ENCODE assay signal across 1 cellular context in the genomic region with DNA sequence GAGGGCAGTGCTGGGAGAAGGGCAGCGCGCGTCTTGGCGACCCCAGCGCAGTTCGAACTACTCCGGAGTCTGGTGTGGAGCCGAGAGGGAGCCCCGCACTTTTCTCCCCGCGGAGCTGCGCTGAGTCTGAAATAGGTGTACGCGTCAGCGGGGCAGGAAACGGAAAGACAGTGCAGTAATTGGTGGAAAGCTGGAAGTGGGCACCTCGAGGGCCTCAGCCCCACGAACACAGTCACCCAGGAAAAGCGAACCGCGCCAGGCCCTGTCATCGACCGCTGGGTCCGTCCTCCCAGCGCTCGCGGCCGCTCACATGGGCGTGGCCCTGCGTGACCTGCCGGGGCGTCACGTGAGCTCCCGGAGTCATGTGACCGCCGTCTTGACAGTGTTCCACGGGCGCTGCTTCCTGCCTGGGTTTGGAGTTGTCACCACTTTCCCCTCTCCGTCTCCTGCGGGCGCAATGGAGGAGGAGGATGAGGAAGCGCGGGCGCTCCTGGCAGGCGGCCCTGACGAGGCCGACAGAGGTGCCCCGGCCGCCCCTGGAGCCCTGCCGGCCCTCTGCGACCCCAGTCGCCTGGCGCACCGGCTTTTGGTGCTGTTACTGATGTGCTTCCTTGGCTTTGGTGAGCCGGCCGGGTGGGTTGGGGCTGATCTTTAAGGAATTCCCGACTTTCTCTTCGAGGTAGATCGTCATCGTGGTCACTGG.
TF ChIP-seq lines count a peak whose summit lies in the region.

A gene with protein sequence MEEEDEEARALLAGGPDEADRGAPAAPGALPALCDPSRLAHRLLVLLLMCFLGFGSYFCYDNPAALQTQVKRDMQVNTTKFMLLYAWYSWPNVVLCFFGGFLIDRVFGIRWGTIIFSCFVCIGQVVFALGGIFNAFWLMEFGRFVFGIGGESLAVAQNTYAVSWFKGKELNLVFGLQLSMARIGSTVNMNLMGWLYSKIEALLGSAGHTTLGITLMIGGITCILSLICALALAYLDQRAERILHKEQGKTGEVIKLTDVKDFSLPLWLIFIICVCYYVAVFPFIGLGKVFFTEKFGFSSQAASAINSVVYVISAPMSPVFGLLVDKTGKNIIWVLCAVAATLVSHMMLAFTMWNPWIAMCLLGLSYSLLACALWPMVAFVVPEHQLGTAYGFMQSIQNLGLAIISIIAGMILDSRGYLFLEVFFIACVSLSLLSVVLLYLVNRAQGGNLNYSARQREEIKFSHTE (plus strand): TSS at position 359 of the 703 bp plus-strand sequence. CDS start 99 bp downstream, at position 458.

TF ChIP-seq in K562, 482 proteins besides CTCF, POLR2A, EP300 and RAD21 (continued from another document and continues in another):
- TF ChIP-seq EWSR1 (IDR thresholded peaks at IDR 0.05; ENCODE audit: borderline replicate concordance, low read depth, partially characterized antibody) (no peak), NR4A1 (CRISPR knock-in tag; IDR thresholded peaks at IDR 0.05) (no peak), NR4A1 (tag; IDR thresholded peaks at IDR 0.05) (no peak), ZNF41 (CRISPR knock-in tag; conservative IDR thresholded peaks at IDR 0.05) (no peak), ZBTB8A (IDR thresholded peaks at IDR 0.05; ENCODE audit: partially characterized antibody) (no peak), MAZ (CRISPR knock-in tag; conservative IDR thresholded peaks at IDR 0.05 in 1 of 2, IDR thresholded peaks at IDR 0.05 in 1 of 2) (peak; percentile 58 to 63), MEF2D (tag; conservative IDR thresholded peaks at IDR 0.05; ENCODE audit: low read depth) (no peak), SIX5 (IDR thresholded peaks at IDR 0.05; ENCODE audit: borderline replicate concordance in 1 of 2, insufficient read depth in 1 of 2, low read depth in 1 of 2, low read length in 2 of 2) (no peak; a peak in 1 of 4 replicates), SMARCA5 (IDR thresholded peaks at IDR 0.05) (no peak), ADNP (tag; IDR thresholded peaks at IDR 0.05) (no peak), NONO (IDR thresholded peaks at IDR 0.05; ENCODE audit: low read depth in 2 of 2, low read length in 1 of 2) (peak in 1 of 2 experiments; percentile 41; a peak in 1 of 4 replicates), TBP (optimal IDR thresholded peaks at IDR 0.05; ENCODE audit: low read depth, low read length) (peak; percentile 59), MYC (IDR thresholded peaks at IDR 0.05; ENCODE audit: low read depth, low read length) (peak; percentile 69; the same call in 1 of the 2 replicates), MYC (CRISPR knock-in tag; IDR thresholded peaks at IDR 0.05; ENCODE audit: borderline replicate concordance, low read depth) (no peak), OTX1 (CRISPR knock-in tag; IDR thresholded peaks at IDR 0.05) (no peak), HEY1 (CRISPR knock-in tag; IDR thresholded peaks at IDR 0.05; ENCODE audit: borderline replicate concordance) (no peak), ZNF644 (tag; IDR thresholded peaks at IDR 0.05; ENCODE audit: low read depth) (no peak), RBM25 (IDR thresholded peaks at IDR 0.05; ENCODE audit: low read depth, low read length, severe bottlenecking) (no peak), BRF1 (IDR thresholded peaks at IDR 0.05; ENCODE audit: borderline replicate concordance, extremely low read depth, insufficient read length) (no peak), ZNF239 (CRISPR knock-in tag; IDR thresholded peaks at IDR 0.05) (no peak), PCBP2 (IDR thresholded peaks at IDR 0.05; ENCODE audit: low read depth, low read length, poor library complexity, severe bottlenecking) (no peak), ZKSCAN8 (CRISPR knock-in tag; IDR thresholded peaks at IDR 0.05) (no peak), RNF2 (IDR thresholded peaks at IDR 0.05) (peak; percentile 47; the same call in 1 of the 2 replicates), ZNF212 (CRISPR knock-in tag; IDR thresholded peaks at IDR 0.05) (no peak), NCOA4 (IDR thresholded peaks at IDR 0.05; ENCODE audit: partially characterized antibody) (no peak), NRF1 (conservative IDR thresholded peaks at IDR 0.05 in 1 of 2, IDR thresholded peaks at IDR 0.05 in 1 of 2) (peak; percentile 47 to 61), ZNF76 (CRISPR knock-in tag; IDR thresholded peaks at IDR 0.05; ENCODE audit: borderline replicate concordance) (no peak), RCOR1 (IDR thresholded peaks at IDR 0.05; ENCODE audit: borderline replicate concordance in 1 of 2, low read depth in 2 of 2, low read length in 2 of 2) (peak in 1 of 2 experiments; percentile 59; a peak in 1 of 4 replicates), RBBP5 (IDR thresholded peaks at IDR 0.05; ENCODE audit: borderline replicate concordance, insufficient read depth, low read length, poor library complexity, severe bottlenecking) (peak; percentile 71), ELF4 (CRISPR knock-in tag; IDR thresholded peaks at IDR 0.05) (no peak), ZNF253 (CRISPR knock-in tag; conservative IDR thresholded peaks at IDR 0.05) (no peak), SRSF7 (optimal IDR thresholded peaks at IDR 0.05; ENCODE audit: low read depth, low read length) (no peak), ZFP36 (IDR thresholded peaks at IDR 0.05; ENCODE audit: low read depth, low read length, partially characterized antibody) (no peak), KDM1A (IDR thresholded peaks at IDR 0.05) (no peak), ZC3H11A (IDR thresholded peaks at IDR 0.05; ENCODE audit: low read depth, low read length) (no peak), ZNF197 (CRISPR knock-in tag; IDR thresholded peaks at IDR 0.05; ENCODE audit: low read depth) (no peak), JUN (IDR thresholded peaks at IDR 0.05; ENCODE audit: borderline replicate concordance, low read depth, low read length) (peak; percentile 72; the same call in 1 of the 2 replicates), JUN (CRISPR knock-in tag; IDR thresholded peaks at IDR 0.05; ENCODE audit: borderline replicate concordance) (no peak), BDP1 (IDR thresholded peaks at IDR 0.05; ENCODE audit: insufficient read depth, insufficient read length) (no peak), ZNF311 (CRISPR knock-in tag; IDR thresholded peaks at IDR 0.05) (no peak), FOXA3 (CRISPR knock-in tag; conservative IDR thresholded peaks at IDR 0.05 in 1 of 2, IDR thresholded peaks at IDR 0.05 in 1 of 2) (no peak; a peak in 1 of 4 replicates), CBX5 (IDR thresholded peaks at IDR 0.05; ENCODE audit: borderline replicate concordance, low read depth) (no peak), MTA3 (IDR thresholded peaks at IDR 0.05; ENCODE audit: borderline replicate concordance) (no peak; the same call in 1 of the 2 replicates)
- TF ChIP-seq, protein P1, sequence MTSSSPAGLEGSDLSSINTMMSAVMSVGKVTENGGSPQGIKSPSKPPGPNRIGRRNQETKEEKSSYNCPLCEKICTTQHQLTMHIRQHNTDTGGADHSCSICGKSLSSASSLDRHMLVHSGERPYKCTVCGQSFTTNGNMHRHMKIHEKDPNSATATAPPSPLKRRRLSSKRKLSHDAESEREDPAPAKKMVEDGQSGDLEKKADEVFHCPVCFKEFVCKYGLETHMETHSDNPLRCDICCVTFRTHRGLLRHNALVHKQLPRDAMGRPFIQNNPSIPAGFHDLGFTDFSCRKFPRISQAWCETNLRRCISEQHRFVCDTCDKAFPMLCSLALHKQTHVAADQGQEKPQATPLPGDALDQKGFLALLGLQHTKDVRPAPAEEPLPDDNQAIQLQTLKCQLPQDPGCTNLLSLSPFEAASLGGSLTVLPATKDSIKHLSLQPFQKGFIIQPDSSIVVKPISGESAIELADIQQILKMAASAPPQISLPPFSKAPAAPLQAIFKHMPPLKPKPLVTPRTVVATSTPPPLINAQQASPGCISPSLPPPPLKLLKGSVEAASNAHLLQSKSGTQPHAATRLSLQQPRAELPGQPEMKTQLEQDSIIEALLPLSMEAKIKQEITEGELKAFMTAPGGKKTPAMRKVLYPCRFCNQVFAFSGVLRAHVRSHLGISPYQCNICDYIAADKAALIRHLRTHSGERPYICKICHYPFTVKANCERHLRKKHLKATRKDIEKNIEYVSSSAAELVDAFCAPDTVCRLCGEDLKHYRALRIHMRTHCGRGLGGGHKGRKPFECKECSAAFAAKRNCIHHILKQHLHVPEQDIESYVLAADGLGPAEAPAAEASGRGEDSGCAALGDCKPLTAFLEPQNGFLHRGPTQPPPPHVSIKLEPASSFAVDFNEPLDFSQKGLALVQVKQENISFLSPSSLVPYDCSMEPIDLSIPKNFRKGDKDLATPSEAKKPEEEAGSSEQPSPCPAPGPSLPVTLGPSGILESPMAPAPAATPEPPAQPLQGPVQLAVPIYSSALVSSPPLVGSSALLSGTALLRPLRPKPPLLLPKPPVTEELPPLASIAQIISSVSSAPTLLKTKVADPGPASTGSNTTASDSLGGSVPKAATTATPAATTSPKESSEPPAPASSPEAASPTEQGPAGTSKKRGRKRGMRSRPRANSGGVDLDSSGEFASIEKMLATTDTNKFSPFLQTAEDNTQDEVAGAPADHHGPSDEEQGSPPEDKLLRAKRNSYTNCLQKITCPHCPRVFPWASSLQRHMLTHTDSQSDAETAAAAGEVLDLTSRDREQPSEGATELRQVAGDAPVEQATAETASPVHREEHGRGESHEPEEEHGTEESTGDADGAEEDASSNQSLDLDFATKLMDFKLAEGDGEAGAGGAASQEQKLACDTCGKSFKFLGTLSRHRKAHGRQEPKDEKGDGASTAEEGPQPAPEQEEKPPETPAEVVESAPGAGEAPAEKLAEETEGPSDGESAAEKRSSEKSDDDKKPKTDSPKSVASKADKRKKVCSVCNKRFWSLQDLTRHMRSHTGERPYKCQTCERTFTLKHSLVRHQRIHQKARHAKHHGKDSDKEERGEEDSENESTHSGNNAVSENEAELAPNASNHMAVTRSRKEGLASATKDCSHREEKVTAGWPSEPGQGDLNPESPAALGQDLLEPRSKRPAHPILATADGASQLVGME (CRISPR knock-in tag; IDR thresholded peaks at IDR 0.05): no peak
- TF ChIP-seq, protein P2, sequence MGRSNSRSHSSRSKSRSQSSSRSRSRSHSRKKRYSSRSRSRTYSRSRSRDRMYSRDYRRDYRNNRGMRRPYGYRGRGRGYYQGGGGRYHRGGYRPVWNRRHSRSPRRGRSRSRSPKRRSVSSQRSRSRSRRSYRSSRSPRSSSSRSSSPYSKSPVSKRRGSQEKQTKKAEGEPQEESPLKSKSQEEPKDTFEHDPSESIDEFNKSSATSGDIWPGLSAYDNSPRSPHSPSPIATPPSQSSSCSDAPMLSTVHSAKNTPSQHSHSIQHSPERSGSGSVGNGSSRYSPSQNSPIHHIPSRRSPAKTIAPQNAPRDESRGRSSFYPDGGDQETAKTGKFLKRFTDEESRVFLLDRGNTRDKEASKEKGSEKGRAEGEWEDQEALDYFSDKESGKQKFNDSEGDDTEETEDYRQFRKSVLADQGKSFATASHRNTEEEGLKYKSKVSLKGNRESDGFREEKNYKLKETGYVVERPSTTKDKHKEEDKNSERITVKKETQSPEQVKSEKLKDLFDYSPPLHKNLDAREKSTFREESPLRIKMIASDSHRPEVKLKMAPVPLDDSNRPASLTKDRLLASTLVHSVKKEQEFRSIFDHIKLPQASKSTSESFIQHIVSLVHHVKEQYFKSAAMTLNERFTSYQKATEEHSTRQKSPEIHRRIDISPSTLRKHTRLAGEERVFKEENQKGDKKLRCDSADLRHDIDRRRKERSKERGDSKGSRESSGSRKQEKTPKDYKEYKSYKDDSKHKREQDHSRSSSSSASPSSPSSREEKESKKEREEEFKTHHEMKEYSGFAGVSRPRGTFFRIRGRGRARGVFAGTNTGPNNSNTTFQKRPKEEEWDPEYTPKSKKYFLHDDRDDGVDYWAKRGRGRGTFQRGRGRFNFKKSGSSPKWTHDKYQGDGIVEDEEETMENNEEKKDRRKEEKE (IDR thresholded peaks at IDR 0.05; ENCODE audit: borderline replicate concordance in 1 of 2, control insufficient read depth in 1 of 2, low read depth in 2 of 2, low read length in 1 of 2): no peak
- TF ChIP-seq, protein P3, sequence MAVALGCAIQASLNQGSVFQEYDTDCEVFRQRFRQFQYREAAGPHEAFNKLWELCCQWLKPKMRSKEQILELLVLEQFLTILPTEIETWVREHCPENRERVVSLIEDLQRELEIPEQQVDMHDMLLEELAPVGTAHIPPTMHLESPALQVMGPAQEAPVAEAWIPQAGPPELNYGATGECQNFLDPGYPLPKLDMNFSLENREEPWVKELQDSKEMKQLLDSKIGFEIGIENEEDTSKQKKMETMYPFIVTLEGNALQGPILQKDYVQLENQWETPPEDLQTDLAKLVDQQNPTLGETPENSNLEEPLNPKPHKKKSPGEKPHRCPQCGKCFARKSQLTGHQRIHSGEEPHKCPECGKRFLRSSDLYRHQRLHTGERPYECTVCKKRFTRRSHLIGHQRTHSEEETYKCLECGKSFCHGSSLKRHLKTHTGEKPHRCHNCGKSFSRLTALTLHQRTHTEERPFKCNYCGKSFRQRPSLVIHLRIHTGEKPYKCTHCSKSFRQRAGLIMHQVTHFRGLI (CRISPR knock-in tag; IDR thresholded peaks at IDR 0.05): no peak
- TF ChIP-seq, protein P4, sequence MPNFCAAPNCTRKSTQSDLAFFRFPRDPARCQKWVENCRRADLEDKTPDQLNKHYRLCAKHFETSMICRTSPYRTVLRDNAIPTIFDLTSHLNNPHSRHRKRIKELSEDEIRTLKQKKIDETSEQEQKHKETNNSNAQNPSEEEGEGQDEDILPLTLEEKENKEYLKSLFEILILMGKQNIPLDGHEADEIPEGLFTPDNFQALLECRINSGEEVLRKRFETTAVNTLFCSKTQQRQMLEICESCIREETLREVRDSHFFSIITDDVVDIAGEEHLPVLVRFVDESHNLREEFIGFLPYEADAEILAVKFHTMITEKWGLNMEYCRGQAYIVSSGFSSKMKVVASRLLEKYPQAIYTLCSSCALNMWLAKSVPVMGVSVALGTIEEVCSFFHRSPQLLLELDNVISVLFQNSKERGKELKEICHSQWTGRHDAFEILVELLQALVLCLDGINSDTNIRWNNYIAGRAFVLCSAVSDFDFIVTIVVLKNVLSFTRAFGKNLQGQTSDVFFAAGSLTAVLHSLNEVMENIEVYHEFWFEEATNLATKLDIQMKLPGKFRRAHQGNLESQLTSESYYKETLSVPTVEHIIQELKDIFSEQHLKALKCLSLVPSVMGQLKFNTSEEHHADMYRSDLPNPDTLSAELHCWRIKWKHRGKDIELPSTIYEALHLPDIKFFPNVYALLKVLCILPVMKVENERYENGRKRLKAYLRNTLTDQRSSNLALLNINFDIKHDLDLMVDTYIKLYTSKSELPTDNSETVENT (CRISPR knock-in tag; IDR thresholded peaks at IDR 0.05): peak; percentile 53; the same call in 1 of the 2 replicates
- TF ChIP-seq, protein P5, sequence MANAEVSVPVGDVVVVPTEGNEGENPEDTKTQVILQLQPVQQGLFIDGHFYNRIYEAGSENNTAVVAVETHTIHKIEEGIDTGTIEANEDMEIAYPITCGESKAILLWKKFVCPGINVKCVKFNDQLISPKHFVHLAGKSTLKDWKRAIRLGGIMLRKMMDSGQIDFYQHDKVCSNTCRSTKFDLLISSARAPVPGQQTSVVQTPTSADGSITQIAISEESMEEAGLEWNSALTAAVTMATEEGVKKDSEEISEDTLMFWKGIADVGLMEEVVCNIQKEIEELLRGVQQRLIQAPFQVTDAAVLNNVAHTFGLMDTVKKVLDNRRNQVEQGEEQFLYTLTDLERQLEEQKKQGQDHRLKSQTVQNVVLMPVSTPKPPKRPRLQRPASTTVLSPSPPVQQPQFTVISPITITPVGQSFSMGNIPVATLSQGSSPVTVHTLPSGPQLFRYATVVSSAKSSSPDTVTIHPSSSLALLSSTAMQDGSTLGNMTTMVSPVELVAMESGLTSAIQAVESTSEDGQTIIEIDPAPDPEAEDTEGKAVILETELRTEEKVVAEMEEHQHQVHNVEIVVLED (CRISPR knock-in tag; IDR thresholded peaks at IDR 0.05): peak; percentile 63; the same call in 1 of the 2 replicates
